Comparison of ENCODE assay signal across 8 cellular contexts in the genomic region with DNA sequence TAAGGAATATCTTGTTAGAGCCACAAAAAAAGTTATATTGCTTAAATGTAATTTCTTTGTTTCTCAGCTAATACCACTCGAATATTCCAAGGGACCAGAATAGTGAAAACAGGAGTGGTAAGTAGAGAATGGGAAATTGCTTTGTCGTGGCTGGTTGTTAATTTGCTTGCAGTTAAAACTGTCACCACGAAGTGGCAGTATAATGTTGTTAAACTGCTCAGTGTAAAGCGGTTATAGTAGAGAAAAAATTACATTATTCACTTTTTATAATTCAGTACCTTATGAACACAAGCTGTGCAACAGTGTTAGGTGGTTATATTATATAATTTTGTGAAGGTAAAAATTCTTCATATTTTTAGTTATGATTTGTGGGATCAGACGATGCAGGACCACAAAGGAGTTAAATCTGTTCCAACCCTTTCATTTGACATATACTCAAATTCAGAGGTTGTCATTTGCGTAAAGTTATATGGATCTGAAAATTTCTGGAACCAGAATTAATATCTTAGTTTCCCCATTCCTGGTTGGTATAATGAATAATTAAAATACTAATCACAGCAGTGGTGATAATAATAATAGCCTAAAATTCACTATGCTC.
A peak's percentile ranks its signal among the peaks of the same experiment; 100 is the strongest.
DNase-seq lines count a peak whose midpoint lies in the region; ATAC-seq, FAIRE-seq and TF ChIP-seq lines count a peak whose summit lies in the region.

No MANE protein-coding gene starts in this region.

- FAIRE-seq in RCC 7860 (lab: Jason Lieb, UNC): peak; percentile 34

- H3K4me3 ChIP-seq in HFF-Myc (replicated peaks; ENCODE audit: low read depth, low read length) (no peak overlapping the region), fibroblast of mammary gland (ENCODE audit: control insufficient read depth, low read depth, low read length) (no peak overlapping the region)

- peak; percentile 4 for DNase-seq in CMK (ENCODE audit: low read depth)
- DNase-seq in HFF-Myc (ENCODE audit: extremely low read depth, low read depth): peak; percentile 17
- DNase-seq in RCC 7860 (ENCODE audit: low spot score): no peak
- peak; percentile 52 for DNase-seq in fibroblast of mammary gland (ENCODE audit: low read depth)
- peak; percentile 42 for DNase-seq in renal cortical epithelial cell (ENCODE audit: low read depth)
- no peak for DNase-seq in activated naive CD4-positive, alpha-beta T cell treated with Interleukin-2 at 50 U/mL for 16 hours

- ATAC-seq in esophagus mucosa: no peak
- no peak for ATAC-seq in HG03571 (IDR thresholded peaks at IDR 0.05; ENCODE audit: unreplicated experiment)

- TF ChIP-seq CTCF in HFF-Myc (IDR thresholded peaks at IDR 0.05; ENCODE audit: low read depth, low read length, missing control alignments) (peak; percentile 37), fibroblast of mammary gland (conservative IDR thresholded peaks at IDR 0.05; ENCODE audit: control insufficient read depth, insufficient read depth, low read depth, low read length) (peak; percentile 59)

Comparison
In these comparisons a context has a peak if more than half of its experiments do, and no peak if none do; other contexts are left out.
1. DNase-seq: peak in CMK (single experiment), HFF-Myc (single experiment), fibroblast of mammary gland (single experiment) and renal cortical epithelial cell (single experiment); none in RCC 7860 (single experiment) and activated naive CD4-positive, alpha-beta T cell treated with Interleukin-2 at 50 U/mL for 16 hours (single experiment).